Comparison of ENCODE assay signal across 29 cellular contexts in genomic region chr6:27400877-27401642, GRCh38.
"Had no signal": no experiment of that assay in that cellular context is flagged by ENCODE, and none has a peak within 500 bp of the region (broad histone marks: within the 10 kb centered on the region; RNA-seq: fewer than 3 reads in every experiment).

No MANE protein-coding gene starts in this region.

- H3K27ac ChIP-seq: ascending aorta, breast epithelium, cardiac muscle cell, colonic mucosa, esophagus muscularis mucosa, foreskin keratinocyte, gastrocnemius medialis, heart left ventricle had no signal

- H3K27me3 Mint-ChIP-seq: activated CD4-positive, alpha-beta memory T cell treated with anti-CD3 and anti-CD28 coated beads for 36 hours; activated CD4-positive, alpha-beta T cell treated with anti-CD3 and anti-CD28 coated beads for 36 hours; activated CD4-positive, alpha-beta T cell treated with anti-CD3 and anti-CD28 coated beads, Interleukin-2, amount 10 ng/mL, durations not matched to agents 24 days and 14 days; activated naive CD8-positive, alpha-beta T cell; activated naive CD8-positive, alpha-beta T cell treated with anti-CD3 and anti-CD28 coated beads, Interleukin-2, amount 50 U/mL, for 24 hours; activated T-cell treated with anti-CD3 and anti-CD28 coated beads, Interleukin-2, amount 50 U/mL, for 24 hours; brain had no signal

- H3K27me3 ChIP-seq: ascending aorta, breast epithelium, cardiac muscle cell, colonic mucosa, esophagus muscularis mucosa, foreskin keratinocyte, gastrocnemius medialis, heart left ventricle had no signal

- H3K4me1 Mint-ChIP-seq: activated CD4-positive, alpha-beta T cell treated with anti-CD3 and anti-CD28 coated beads for 36 hours; activated CD4-positive, alpha-beta T cell treated with anti-CD3 and anti-CD28 coated beads, Interleukin-2, amount 10 ng/mL, durations not matched to agents 24 days and 14 days; activated naive CD8-positive, alpha-beta T cell treated with anti-CD3 and anti-CD28 coated beads, Interleukin-2, amount 50 U/mL, for 24 hours; brain had no signal

- H3K4me3 Mint-ChIP-seq: activated CD4-positive, alpha-beta memory T cell treated with anti-CD3 and anti-CD28 coated beads for 36 hours; activated CD4-positive, alpha-beta T cell treated with anti-CD3 and anti-CD28 coated beads for 36 hours; activated CD4-positive, alpha-beta T cell treated with anti-CD3 and anti-CD28 coated beads, Interleukin-2, amount 10 ng/mL, durations not matched to agents 24 days and 14 days; activated naive CD8-positive, alpha-beta T cell; activated naive CD8-positive, alpha-beta T cell treated with anti-CD3 and anti-CD28 coated beads, Interleukin-2, amount 50 U/mL, for 24 hours; activated T-cell treated with anti-CD3 and anti-CD28 coated beads, Interleukin-2, amount 50 U/mL, for 24 hours; activated T-cell treated with anti-CD3 and anti-CD28 coated beads, Interleukin-2, amount 50 U/mL, for 72 hours; brain had no signal

- H3K4me1 ChIP-seq: ascending aorta, breast epithelium, colonic mucosa, esophagus muscularis mucosa, foreskin keratinocyte, gastrocnemius medialis, heart left ventricle had no signal

- H3K9me3 ChIP-seq: colonic mucosa had no signal

- ATAC-seq: activated CD4-positive, alpha-beta T cell treated with anti-CD3 and anti-CD28 coated beads for 36 hours; activated naive CD8-positive, alpha-beta T cell treated with anti-CD3 and anti-CD28 coated beads, Interleukin-2, amount 50 U/mL, for 24 hours; activated T-cell treated with anti-CD3 and anti-CD28 coated beads, Interleukin-2, amount 50 U/mL, for 72 hours; foreskin keratinocyte; gastrocnemius medialis; heart left ventricle had no signal

- DNase-seq: activated CD4-positive, alpha-beta memory T cell treated with anti-CD3 and anti-CD28 coated beads for 36 hours; activated CD4-positive, alpha-beta T cell treated with anti-CD3 and anti-CD28 coated beads for 36 hours; activated CD4-positive, alpha-beta T cell treated with anti-CD3 and anti-CD28 coated beads, Interleukin-2, amount 10 ng/mL, durations not matched to agents 24 days and 14 days; activated CD4-positive, CD25-positive, alpha-beta regulatory T cell; activated CD4-positive, CD25-positive, alpha-beta regulatory T cell treated with anti-CD3 and anti-CD28 coated beads, Interleukin-2, amount 50 U/mL, for 72 hours; activated CD8-positive, alpha-beta memory T cell treated with anti-CD3 and anti-CD28 coated beads, Interleukin-2, amount 50 U/mL, for 48 hours; activated gamma-delta T cell treated with Interleukin-2 at 50 U/mL for 16 hours; activated naive CD4-positive, alpha-beta T cell treated with anti-CD3 and anti-CD28 coated beads, Interleukin-2, amount 50 U/mL, for 16 hours; activated naive CD4-positive, alpha-beta T cell treated with Interleukin-2 at 50 U/mL for 16 hours; activated naive CD8-positive, alpha-beta T cell treated with anti-CD3 and anti-CD28 coated beads, Interleukin-2, amount 50 U/mL, for 24 hours; activated T-cell treated with anti-CD3 and anti-CD28 coated beads for 4 hours; activated T-cell treated with anti-CD3 and anti-CD28 coated beads, Interleukin-2, amount 50 U/mL, for 24 hours; activated T-cell treated with anti-CD3 and anti-CD28 coated beads, Interleukin-2, amount 50 U/mL, for 72 hours; central memory CD4-positive, alpha-beta T cell; cerebellar nuclear complex; colonic mucosa; effector CD8-positive, alpha-beta T cell; erythroblast; foreskin keratinocyte; gastrocnemius medialis; glutamatergic neuron; heart left ventricle; T-helper 2 cell had no signal

- H3K36me3 ChIP-seq: breast epithelium, colonic mucosa, gastrocnemius medialis had no signal

- H3K4me3 ChIP-seq: ascending aorta, breast epithelium, cardiac muscle cell, colonic mucosa, esophagus muscularis mucosa, gastrocnemius medialis, heart left ventricle had no signal

- H3K27ac Mint-ChIP-seq: activated CD4-positive, alpha-beta memory T cell treated with anti-CD3 and anti-CD28 coated beads for 36 hours; activated CD4-positive, alpha-beta T cell treated with anti-CD3 and anti-CD28 coated beads for 36 hours; activated CD4-positive, alpha-beta T cell treated with anti-CD3 and anti-CD28 coated beads, Interleukin-2, amount 10 ng/mL, durations not matched to agents 24 days and 14 days; activated naive CD8-positive, alpha-beta T cell; activated naive CD8-positive, alpha-beta T cell treated with anti-CD3 and anti-CD28 coated beads, Interleukin-2, amount 50 U/mL, for 24 hours; activated T-cell treated with anti-CD3 and anti-CD28 coated beads, Interleukin-2, amount 50 U/mL, for 24 hours; activated T-cell treated with anti-CD3 and anti-CD28 coated beads, Interleukin-2, amount 50 U/mL, for 72 hours; brain had no signal
